In the genomic region with DNA sequence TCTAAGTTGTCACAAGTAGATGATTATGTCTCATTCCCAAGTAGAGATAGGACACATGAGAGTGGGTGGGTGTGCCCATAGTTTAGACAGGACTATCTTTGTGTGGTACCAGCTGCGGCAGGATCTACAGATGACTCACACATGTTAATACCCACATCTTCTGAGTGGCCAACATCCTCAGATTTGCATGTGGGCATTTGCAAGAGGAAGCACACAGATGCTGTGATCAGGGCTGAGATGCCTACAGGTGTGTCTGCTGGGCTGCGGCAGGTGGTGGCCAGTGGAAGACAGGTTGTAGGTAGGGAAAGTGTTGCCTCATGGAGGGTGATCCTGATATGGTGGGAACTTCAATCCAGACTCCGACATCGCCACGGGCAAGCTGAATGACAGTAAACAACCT, we compare ENCODE assay signal across 10 cellular contexts. TPM values are rescaled to one million over a fixed set of nuclear protein-coding genes. Genes with fewer than 3 reads are reported as not detected.
DNase-seq lines count a peak whose midpoint lies in the region; ATAC-seq and TF ChIP-seq lines count a peak whose summit lies in the region.
"Had no signal": no experiment of that assay in that cellular context is flagged by ENCODE, and none has a peak within 500 bp of the region (broad histone marks: within the 10 kb centered on the region; RNA-seq: fewer than 3 reads in every experiment).

No MANE protein-coding gene starts in this region.

- POLR2A ChIA-PET in CD4-positive, alpha-beta T cell (lab: Charles Lee), result interaction anchor here (0.8 to 2.2 kb wide), 3 partner anchors 9 to 31 kb away, joined by 4 to 10 read pairs (median 4); no protein-coding TSS in a partner anchor

- H3K27me3 ChIP-seq in CD4-positive, alpha-beta T cell (ENCODE audit: control insufficient read depth, insufficient read depth, low read length), result no peaks in the 10 kb centered on the region
- H3K27me3 ChIP-seq in breast epithelium, result no peaks in the 10 kb centered on the region

- CTCF ChIA-PET in CD4-positive, alpha-beta T cell (lab: Charles Lee), result no interaction called here

- no peak for TF ChIP-seq CTCF in CD4-positive, alpha-beta T cell (IDR thresholded peaks at IDR 0.05)
- TF ChIP-seq CTCF in breast epithelium (IDR thresholded peaks at IDR 0.05) (no peak), lower leg skin (IDR thresholded peaks at IDR 0.05) (no peak)

- no peaks in the 10 kb centered on the region for H3K36me3 ChIP-seq in breast epithelium
- H3K36me3 ChIP-seq: thoracic aorta had no signal

- no peaks in the 10 kb centered on the region for H3K9me3 Mint-ChIP-seq in CD4-positive, alpha-beta T cell

- H3K27ac ChIP-seq in CD4-positive, alpha-beta T cell (ENCODE audit: low read depth, low read length), result no peak overlapping the region
- peak overlapping the region; percentile 5 to 13 for H3K27ac ChIP-seq in breast epithelium
- H3K27ac ChIP-seq: thoracic aorta had no signal

- no peaks in the 10 kb centered on the region for H3K36me3 Mint-ChIP-seq in CD4-positive, alpha-beta T cell (ENCODE audit: low read depth)

- TF ChIP-seq POLR2A in breast epithelium (IDR thresholded peaks at IDR 0.05) (no peak), lower leg skin (IDR thresholded peaks at IDR 0.05) (no peak)

- peak overlapping the region; percentile 77 for H3K4me3 Mint-ChIP-seq in CD4-positive, alpha-beta T cell

- peaks cover 0 to 12% of the 10 kb centered on the region in 2 donors for H3K4me1 ChIP-seq in breast epithelium

- ATAC-seq in CD4-positive, alpha-beta T cell (ENCODE audit: poor library complexity), result peak; percentile 14
- ATAC-seq in GM19397 (IDR thresholded peaks at IDR 0.05; ENCODE audit: unreplicated experiment), result peak; percentile 73
- peak; percentile 57 for ATAC-seq in HG03469 (IDR thresholded peaks at IDR 0.05; ENCODE audit: unreplicated experiment)

- H3K4me3 ChIP-seq in breast epithelium, result no peak overlapping the region
- no peak overlapping the region for H3K4me3 ChIP-seq in lower leg skin (ENCODE audit: low read depth, poor library complexity, severe bottlenecking)
- H3K4me3 ChIP-seq: thoracic aorta had no signal

- peak in 2 of 10 experiments; percentile 25 to 35 for DNase-seq in CD4-positive, alpha-beta T cell
- DNase-seq in breast epithelium (ENCODE audit: low spot score in 2 of 2), result no peak
- DNase-seq in medulla oblongata (ENCODE audit: extremely low spot score), result no peak
- DNase-seq in lower leg skin (ENCODE audit: low spot score in 2 of 2), result no peak
- no peak for DNase-seq in stimulated activated CD8-positive, alpha-beta memory T cell treated with anti-CD3 and anti-CD28 coated beads, Interleukin-4, amount 100 ng/mL, for 48 hours
- DNase-seq in D341Med (ENCODE audit: low spot score), result no peak
- DNase-seq: islet precursor cell had no signal

- H3K9me3 ChIP-seq in CD4-positive, alpha-beta T cell (ENCODE audit: control insufficient read depth, low read length), result no peaks in the 10 kb centered on the region
- no peaks in the 10 kb centered on the region for H3K9me3 ChIP-seq in breast epithelium
- H3K9me3 ChIP-seq: thoracic aorta had no signal

- intact Hi-C loops in CD4-positive, alpha-beta T cell (cut with DNase I, micrococcal nuclease), result loop anchor here in 1 of 2 experiments (2.0 kb wide), 1 partner anchor 15 kb away; no protein-coding TSS in a partner anchor
- intact Hi-C loops in breast epithelium (cut with DNase I; ENCODE audit: low total_unique reads) (no loop called here), lower leg skin (cut with DNase I; ENCODE audit: low total_unique reads) (no loop called here)

- peak overlapping the region; percentile 85 for H3K27ac Mint-ChIP-seq in CD4-positive, alpha-beta T cell

- no peaks in the 10 kb centered on the region for H3K27me3 Mint-ChIP-seq in CD4-positive, alpha-beta T cell

- H3K4me1 Mint-ChIP-seq in CD4-positive, alpha-beta T cell (ENCODE audit: low read depth), result peaks cover 63% of the 10 kb centered on the region

- WGBS in lower leg skin, 2 donors, result 79 to 80% methylated on average over 5 of the region's 5 CpGs

RNA-seq across cellular contexts. Expression of a gene that starts 50.8 kb away (rescaled TPM):
- total RNA-seq in CD4-positive, alpha-beta T cell, result 100 to 1,000 TPM; 143 to 153 TPM
- total RNA-seq in breast epithelium (100 to 1,000 TPM; 204 to 397 (median 263) TPM), lower leg skin (100 to 1,000 TPM in 3 of 4 donors, 10 to 100 TPM in 1; 88.7 to 149 (median 132) TPM)

Comparison
In these comparisons a context has a peak if more than half of its experiments do, and no peak if none do; other contexts are left out.
1. ATAC-seq: peak in every context shown above with its lines; median percentile 73 in GM19397; 57 in HG03469; 14 in CD4-positive, alpha-beta T cell.